ENCODE assay signal across 29 cellular contexts in the genomic region with DNA sequence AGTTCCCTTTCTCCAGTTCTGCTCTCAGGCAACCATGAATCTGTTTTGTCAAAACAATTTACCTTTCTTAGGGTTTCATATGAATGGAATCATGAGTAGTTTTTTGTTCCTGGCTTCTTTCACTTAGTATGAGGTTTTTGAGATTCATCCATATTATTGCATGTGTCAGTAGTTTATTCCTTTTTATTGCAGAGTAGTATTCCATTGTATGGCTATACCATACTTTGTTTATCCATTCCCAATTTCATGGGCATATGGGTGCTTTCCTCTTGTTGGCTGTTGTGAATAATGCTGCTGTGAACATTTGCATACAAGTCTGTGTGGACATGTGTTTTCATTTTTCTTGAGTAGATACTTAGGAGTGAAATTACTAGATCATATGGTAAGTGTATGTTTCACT.
"Had no signal": no experiment of that assay in that cellular context is flagged by ENCODE, and none has a peak within 500 bp of the region (broad histone marks: within the 10 kb centered on the region; RNA-seq: fewer than 3 reads in every experiment).

No MANE protein-coding gene starts in this region.

- H3K4me1 ChIP-seq: neural progenitor cell, parathyroid adenoma, psoas muscle, right lobe of liver, sigmoid colon, stomach, thyroid gland, tibial nerve, upper lobe of left lung, vagina had no signal

- H3K9ac ChIP-seq: neural progenitor cell, parathyroid adenoma had no signal

- H3K36me3 Mint-ChIP-seq: natural killer cell; stimulated activated effector memory CD8-positive, alpha-beta T cell treated with anti-CD3 and anti-CD28 coated beads, Interleukin-12 subunit alpha, Interleukin-12 subunit beta, amount 100 ng/mL, for 72 hours had no signal

- H2AFZ ChIP-seq: neural progenitor cell, parathyroid adenoma had no signal

- H3K27me3 ChIP-seq: neural progenitor cell, ovary, right lobe of liver, sigmoid colon, stomach, thyroid gland, tibial nerve, upper lobe of left lung, vagina had no signal

- H3K4me1 Mint-ChIP-seq: natural killer cell; nephron; neural progenitor cell; stimulated activated effector memory CD8-positive, alpha-beta T cell treated with anti-CD3 and anti-CD28 coated beads, Interleukin-12 subunit alpha, Interleukin-12 subunit beta, amount 100 ng/mL, for 72 hours; stimulated activated naive B cell treated with anti-CD40 and anti-IgM and Interleukin-4, amounts not matched to agents 10 μg/mL and 1 μg/mL and 100 μg/mL, for 72 hours had no signal

- DNase-seq: natural killer cell; occipital lobe; ovary; posterior cingulate gyrus; psoas muscle; right cardiac atrium; right lobe of liver; sigmoid colon; small intestine; stimulated activated CD4-positive, alpha-beta T cell treated with anti-CD3 and anti-CD28 coated beads, Interleukin-15, amount 100 ng/mL, for 24 hours; stimulated activated CD4-positive, alpha-beta T cell treated with anti-CD3 and anti-CD28 coated beads, Interleukin-2, amount 100 ng/mL, for 24 hours; stimulated activated CD4-positive, alpha-beta T cell treated with anti-CD3 and anti-CD28 coated beads, Interleukin-2, amount 100 ng/mL, for 48 hours; stimulated activated CD4-positive, alpha-beta T cell treated with anti-CD3 and anti-CD28 coated beads, Interleukin-4, amount 100 ng/mL, for 24 hours; stimulated activated naive B cell treated with anti-CD40 and anti-IgM and Interleukin-4, amounts not matched to agents 10 μg/mL and 1 μg/mL and 100 μg/mL, for 72 hours; stimulated activated naive CD4-positive, alpha-beta T cell treated with Interleukin-2 at 50 U/mL for 16 hours; stomach; thyroid gland; trophoblast cell; upper lobe of left lung had no signal

- ATAC-seq: natural killer cell; psoas muscle; right cardiac atrium; right lobe of liver; stimulated activated effector memory CD8-positive, alpha-beta T cell treated with anti-CD3 and anti-CD28 coated beads, Interleukin-12 subunit alpha, Interleukin-12 subunit beta, amount 100 ng/mL, for 72 hours; stimulated activated naive B cell treated with anti-CD40 and anti-IgM and Interleukin-4, amounts not matched to agents 10 μg/mL and 1 μg/mL and 100 μg/mL, for 72 hours had no signal

- H3K36me3 ChIP-seq: ovary, right lobe of liver had no signal

- H3K9me3 Mint-ChIP-seq: natural killer cell; stimulated activated effector memory CD8-positive, alpha-beta T cell treated with anti-CD3 and anti-CD28 coated beads, Interleukin-12 subunit alpha, Interleukin-12 subunit beta, amount 100 ng/mL, for 72 hours had no signal

- H3K4me3 ChIP-seq: neural progenitor cell, ovary, psoas muscle, right lobe of liver, sigmoid colon, stomach, thoracic aorta, thyroid gland, tibial nerve, upper lobe of left lung, vagina had no signal

- H3K27me3 Mint-ChIP-seq: progenitor cell of endocrine pancreas; stimulated activated naive B cell treated with anti-CD40 and anti-IgM and Interleukin-4, amounts not matched to agents 10 μg/mL and 1 μg/mL and 100 μg/mL, for 72 hours; stimulated activated naive CD8-positive, alpha-beta T cell treated with anti-CD3 and anti-CD28 coated beads, Interleukin-15, Interleukin-2, amounts not matched to agents 100 ng/mL and 50 ng/mL, for 24 hours had no signal

- FAIRE-seq: small intestine, urothelium cell line had no signal

- H3K79me2 ChIP-seq: parathyroid adenoma had no signal

- H3K4me3 Mint-ChIP-seq: natural killer cell; nephron; neural progenitor cell; stimulated activated effector memory CD8-positive, alpha-beta T cell treated with anti-CD3 and anti-CD28 coated beads, Interleukin-12 subunit alpha, Interleukin-12 subunit beta, amount 100 ng/mL, for 72 hours; stimulated activated naive B cell treated with anti-CD40 and anti-IgM and Interleukin-4, amounts not matched to agents 10 μg/mL and 1 μg/mL and 100 μg/mL, for 72 hours; stimulated activated naive CD8-positive, alpha-beta T cell treated with anti-CD3 and anti-CD28 coated beads, Interleukin-15, Interleukin-2, amounts not matched to agents 100 ng/mL and 50 ng/mL, for 24 hours had no signal

- H3K4me2 ChIP-seq: neural progenitor cell had no signal

- H3K9me3 ChIP-seq: ovary, psoas muscle, right lobe of liver, sigmoid colon, stomach, thoracic aorta, thyroid gland, tibial nerve, upper lobe of left lung, vagina had no signal

- H3K27ac ChIP-seq: neural progenitor cell, ovary, parathyroid adenoma, psoas muscle, right lobe of liver, sigmoid colon, stomach, thoracic aorta, thyroid gland, tibial nerve, upper lobe of left lung, vagina had no signal

- H3K27ac Mint-ChIP-seq: natural killer cell; nephron; neural progenitor cell; progenitor cell of endocrine pancreas; stimulated activated effector memory CD8-positive, alpha-beta T cell treated with anti-CD3 and anti-CD28 coated beads, Interleukin-12 subunit alpha, Interleukin-12 subunit beta, amount 100 ng/mL, for 72 hours; stimulated activated naive B cell treated with anti-CD40 and anti-IgM and Interleukin-4, amounts not matched to agents 10 μg/mL and 1 μg/mL and 100 μg/mL, for 72 hours; stimulated activated naive CD8-positive, alpha-beta T cell treated with anti-CD3 and anti-CD28 coated beads, Interleukin-15, Interleukin-2, amounts not matched to agents 100 ng/mL and 50 ng/mL, for 24 hours had no signal
